Comparison of ENCODE assay signal across 32 cellular contexts in the genomic region with DNA sequence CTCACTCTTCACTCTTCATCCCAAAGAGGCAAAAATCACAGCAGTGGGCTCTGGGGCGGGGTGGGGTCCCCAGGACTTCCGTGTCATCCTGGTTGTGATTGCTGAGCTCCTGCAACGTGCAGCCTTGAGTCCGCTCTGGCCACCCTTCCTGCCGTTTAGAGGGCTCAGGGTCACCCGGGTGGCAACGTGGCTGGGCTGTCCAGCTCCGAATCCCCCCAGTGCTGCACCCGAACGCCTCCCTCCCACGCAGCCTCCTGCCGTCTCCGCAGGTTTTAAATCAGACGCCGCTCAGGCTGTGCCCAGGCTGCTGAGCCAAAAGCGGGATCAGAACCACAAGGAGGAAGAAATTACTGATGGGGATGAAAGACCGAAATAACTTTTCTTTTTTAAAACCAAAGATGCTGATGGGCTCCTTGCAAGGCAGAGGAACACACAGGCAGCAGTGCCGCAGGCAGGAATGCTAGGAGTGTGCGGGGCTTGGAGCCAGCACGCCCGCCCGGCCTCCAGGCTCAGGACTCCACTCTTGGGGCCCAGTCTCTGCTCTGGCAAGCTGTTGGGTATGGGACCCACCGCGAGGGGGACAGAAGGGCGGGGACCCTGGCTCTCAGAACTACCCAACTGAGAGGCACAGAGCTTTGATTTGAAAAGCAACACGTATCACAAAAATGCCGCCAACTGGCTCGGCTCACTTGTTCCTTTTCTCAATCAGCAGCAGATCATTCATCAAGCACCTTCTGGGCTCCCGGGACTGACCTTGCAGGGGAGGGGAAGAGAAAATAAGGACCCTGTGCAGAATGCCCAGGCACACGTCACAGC.
"Had no signal": no experiment of that assay in that cellular context is flagged by ENCODE, and none has a peak within 500 bp of the region (broad histone marks: within the 10 kb centered on the region; RNA-seq: fewer than 3 reads in every experiment).

No MANE protein-coding gene starts in this region.

- H3K4me3 ChIP-seq: body of pancreas, Peyer's patch had no signal

- H3K36me3 ChIP-seq: Peyer's patch had no signal

- ATAC-seq: activated CD8-positive, alpha-beta T cell treated with anti-CD3 and anti-CD28 coated beads for 36 hours; body of pancreas; PC-3 had no signal

- H3K4me3 Mint-ChIP-seq: activated CD4-positive, alpha-beta T cell treated with anti-CD3 and anti-CD28 coated beads, Interleukin-2, amount 10 ng/mL, durations not matched to agents 24 days and 14 days; activated CD8-positive, alpha-beta T cell treated with anti-CD3 and anti-CD28 coated beads for 36 hours; activated naive CD4-positive, alpha-beta T cell treated with anti-CD3 and anti-CD28 coated beads, Interleukin-2, amount 50 U/mL, for 24 hours; activated naive CD8-positive, alpha-beta T cell treated with anti-CD3 and anti-CD28 coated beads, Interleukin-2, amount 10 ng/mL, durations not matched to agents 7 days and 5 days; activated T-cell treated with anti-CD3 and anti-CD28 coated beads, Interleukin-2, amount 50 U/mL, for 24 hours had no signal

- H3K27ac ChIP-seq: body of pancreas, Peyer's patch had no signal

- H3K27me3 ChIP-seq: body of pancreas, Peyer's patch had no signal

- H3K4me1 Mint-ChIP-seq: activated CD4-positive, alpha-beta T cell treated with anti-CD3 and anti-CD28 coated beads, Interleukin-2, amount 10 ng/mL, durations not matched to agents 24 days and 14 days; activated naive CD4-positive, alpha-beta T cell treated with anti-CD3 and anti-CD28 coated beads, Interleukin-2, amount 50 U/mL, for 24 hours had no signal

- H3K27ac Mint-ChIP-seq: activated CD4-positive, alpha-beta T cell treated with anti-CD3 and anti-CD28 coated beads, Interleukin-2, amount 10 ng/mL, durations not matched to agents 24 days and 14 days; activated CD8-positive, alpha-beta T cell treated with anti-CD3 and anti-CD28 coated beads for 36 hours; activated naive CD4-positive, alpha-beta T cell treated with anti-CD3 and anti-CD28 coated beads, Interleukin-2, amount 50 U/mL, for 24 hours; activated naive CD8-positive, alpha-beta T cell treated with anti-CD3 and anti-CD28 coated beads, Interleukin-2, amount 10 ng/mL, durations not matched to agents 7 days and 5 days; activated T-cell treated with anti-CD3 and anti-CD28 coated beads, Interleukin-2, amount 50 U/mL, for 24 hours; activated T-helper 2 cell treated with anti-CD3 and anti-CD28 coated beads, Interferon-gamma antibody, Interleukin-2, Interleukin-4, amounts not matched to agents 10 μg/mL and 5 μg/mL and 100 μg/mL, durations not matched to agents 14 hours and 24 hours and 36 hours had no signal

- DNase-seq: activated CD4-positive, alpha-beta T cell treated with anti-CD3 and anti-CD28 coated beads, Interleukin-2, amount 10 ng/mL, durations not matched to agents 24 days and 14 days; activated CD4-positive, alpha-beta T cell treated with anti-CD3 and anti-CD28 coated beads, Interleukin-2, amount 50 U/mL, for 4 hours; activated CD8-positive, alpha-beta T cell treated with anti-CD3 and anti-CD28 coated beads for 36 hours; activated gamma-delta T cell; activated naive CD4-positive, alpha-beta T cell treated with Interleukin-2 at 50 U/mL for 16 hours; activated naive CD8-positive, alpha-beta T cell treated with anti-CD3 and anti-CD28 coated beads, Interleukin-2, amount 10 ng/mL, durations not matched to agents 7 days and 5 days; activated T-cell treated with anti-CD3 and anti-CD28 coated beads, Interleukin-2, amount 50 U/mL, for 24 hours; body of pancreas; caudate nucleus; Karpas-422; KBM-7; NCI-H1048; NCI-H1105 treated with DMSO at 0.1 percent for 48 hours; NCI-H1436 treated with DMSO at 0.1 percent for 48 hours; NCI-H187; NCI-H2029 treated with DMSO at 0.1 percent for 48 hours; NCI-H2107; NCI-H2171; NCI-H510A; NCI-H526; NCI-H748 treated with DMSO at 0.1 percent for 48 hours; NK-92 treated with Interleukin-12 subunit alpha and Interleukin-12 subunit beta, amount 100 ng/mL, for 24 hours; PC-3; RPMI8226; SIG-M5; SW 1271; T-helper 1 cell; T-helper 2 cell; T1000 had no signal

- H3K4me1 ChIP-seq: body of pancreas, Peyer's patch had no signal

- H3K36me3 Mint-ChIP-seq: activated naive CD4-positive, alpha-beta T cell treated with anti-CD3 and anti-CD28 coated beads, Interleukin-2, amount 50 U/mL, for 24 hours; activated naive CD8-positive, alpha-beta T cell treated with anti-CD3 and anti-CD28 coated beads, Interleukin-2, amount 10 ng/mL, durations not matched to agents 7 days and 5 days had no signal

- H3K9me3 ChIP-seq: body of pancreas, Peyer's patch had no signal

- H3K9me3 Mint-ChIP-seq: activated CD4-positive, alpha-beta T cell treated with anti-CD3 and anti-CD28 coated beads, Interleukin-2, amount 10 ng/mL, durations not matched to agents 24 days and 14 days; activated CD8-positive, alpha-beta T cell treated with anti-CD3 and anti-CD28 coated beads for 36 hours; activated naive CD4-positive, alpha-beta T cell treated with anti-CD3 and anti-CD28 coated beads, Interleukin-2, amount 50 U/mL, for 24 hours; activated naive CD8-positive, alpha-beta T cell treated with anti-CD3 and anti-CD28 coated beads, Interleukin-2, amount 10 ng/mL, durations not matched to agents 7 days and 5 days; activated T-cell treated with anti-CD3 and anti-CD28 coated beads, Interleukin-2, amount 50 U/mL, for 24 hours; activated T-helper 2 cell treated with anti-CD3 and anti-CD28 coated beads, Interferon-gamma antibody, Interleukin-2, Interleukin-4, amounts not matched to agents 10 μg/mL and 5 μg/mL and 100 μg/mL, durations not matched to agents 14 hours and 24 hours and 36 hours had no signal

- H3K27me3 Mint-ChIP-seq: activated CD4-positive, alpha-beta T cell treated with anti-CD3 and anti-CD28 coated beads, Interleukin-2, amount 10 ng/mL, durations not matched to agents 24 days and 14 days had no signal
